1 cellular context compared by ENCODE assay signal in the genomic region with DNA sequence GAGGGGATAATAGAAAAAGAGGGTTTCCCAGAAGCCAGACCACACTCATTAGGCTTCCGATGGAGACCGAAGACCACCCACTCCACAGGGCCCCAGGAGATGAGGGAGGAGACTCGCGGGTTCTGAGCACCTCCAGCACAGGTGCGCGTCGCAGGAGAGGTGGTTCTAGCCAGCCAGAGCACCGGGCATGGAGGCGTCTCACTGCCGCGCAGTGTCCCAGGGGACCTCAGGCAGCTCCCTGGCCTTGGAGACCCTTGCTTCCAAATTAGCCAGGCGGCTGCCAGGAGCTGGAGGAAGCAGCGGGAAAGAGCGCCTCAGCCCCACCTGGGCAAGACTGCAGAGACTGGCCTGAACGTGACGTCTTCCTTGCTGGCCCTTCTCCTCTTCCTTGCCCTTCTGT.
TF ChIP-seq lines count a peak whose summit lies in the region.

No MANE protein-coding gene starts in this region.

TF ChIP-seq in GM23338, 12 proteins besides CTCF, POLR2A, EP300 and RAD21 (continued from another document):
- TF ChIP-seq, protein P1, sequence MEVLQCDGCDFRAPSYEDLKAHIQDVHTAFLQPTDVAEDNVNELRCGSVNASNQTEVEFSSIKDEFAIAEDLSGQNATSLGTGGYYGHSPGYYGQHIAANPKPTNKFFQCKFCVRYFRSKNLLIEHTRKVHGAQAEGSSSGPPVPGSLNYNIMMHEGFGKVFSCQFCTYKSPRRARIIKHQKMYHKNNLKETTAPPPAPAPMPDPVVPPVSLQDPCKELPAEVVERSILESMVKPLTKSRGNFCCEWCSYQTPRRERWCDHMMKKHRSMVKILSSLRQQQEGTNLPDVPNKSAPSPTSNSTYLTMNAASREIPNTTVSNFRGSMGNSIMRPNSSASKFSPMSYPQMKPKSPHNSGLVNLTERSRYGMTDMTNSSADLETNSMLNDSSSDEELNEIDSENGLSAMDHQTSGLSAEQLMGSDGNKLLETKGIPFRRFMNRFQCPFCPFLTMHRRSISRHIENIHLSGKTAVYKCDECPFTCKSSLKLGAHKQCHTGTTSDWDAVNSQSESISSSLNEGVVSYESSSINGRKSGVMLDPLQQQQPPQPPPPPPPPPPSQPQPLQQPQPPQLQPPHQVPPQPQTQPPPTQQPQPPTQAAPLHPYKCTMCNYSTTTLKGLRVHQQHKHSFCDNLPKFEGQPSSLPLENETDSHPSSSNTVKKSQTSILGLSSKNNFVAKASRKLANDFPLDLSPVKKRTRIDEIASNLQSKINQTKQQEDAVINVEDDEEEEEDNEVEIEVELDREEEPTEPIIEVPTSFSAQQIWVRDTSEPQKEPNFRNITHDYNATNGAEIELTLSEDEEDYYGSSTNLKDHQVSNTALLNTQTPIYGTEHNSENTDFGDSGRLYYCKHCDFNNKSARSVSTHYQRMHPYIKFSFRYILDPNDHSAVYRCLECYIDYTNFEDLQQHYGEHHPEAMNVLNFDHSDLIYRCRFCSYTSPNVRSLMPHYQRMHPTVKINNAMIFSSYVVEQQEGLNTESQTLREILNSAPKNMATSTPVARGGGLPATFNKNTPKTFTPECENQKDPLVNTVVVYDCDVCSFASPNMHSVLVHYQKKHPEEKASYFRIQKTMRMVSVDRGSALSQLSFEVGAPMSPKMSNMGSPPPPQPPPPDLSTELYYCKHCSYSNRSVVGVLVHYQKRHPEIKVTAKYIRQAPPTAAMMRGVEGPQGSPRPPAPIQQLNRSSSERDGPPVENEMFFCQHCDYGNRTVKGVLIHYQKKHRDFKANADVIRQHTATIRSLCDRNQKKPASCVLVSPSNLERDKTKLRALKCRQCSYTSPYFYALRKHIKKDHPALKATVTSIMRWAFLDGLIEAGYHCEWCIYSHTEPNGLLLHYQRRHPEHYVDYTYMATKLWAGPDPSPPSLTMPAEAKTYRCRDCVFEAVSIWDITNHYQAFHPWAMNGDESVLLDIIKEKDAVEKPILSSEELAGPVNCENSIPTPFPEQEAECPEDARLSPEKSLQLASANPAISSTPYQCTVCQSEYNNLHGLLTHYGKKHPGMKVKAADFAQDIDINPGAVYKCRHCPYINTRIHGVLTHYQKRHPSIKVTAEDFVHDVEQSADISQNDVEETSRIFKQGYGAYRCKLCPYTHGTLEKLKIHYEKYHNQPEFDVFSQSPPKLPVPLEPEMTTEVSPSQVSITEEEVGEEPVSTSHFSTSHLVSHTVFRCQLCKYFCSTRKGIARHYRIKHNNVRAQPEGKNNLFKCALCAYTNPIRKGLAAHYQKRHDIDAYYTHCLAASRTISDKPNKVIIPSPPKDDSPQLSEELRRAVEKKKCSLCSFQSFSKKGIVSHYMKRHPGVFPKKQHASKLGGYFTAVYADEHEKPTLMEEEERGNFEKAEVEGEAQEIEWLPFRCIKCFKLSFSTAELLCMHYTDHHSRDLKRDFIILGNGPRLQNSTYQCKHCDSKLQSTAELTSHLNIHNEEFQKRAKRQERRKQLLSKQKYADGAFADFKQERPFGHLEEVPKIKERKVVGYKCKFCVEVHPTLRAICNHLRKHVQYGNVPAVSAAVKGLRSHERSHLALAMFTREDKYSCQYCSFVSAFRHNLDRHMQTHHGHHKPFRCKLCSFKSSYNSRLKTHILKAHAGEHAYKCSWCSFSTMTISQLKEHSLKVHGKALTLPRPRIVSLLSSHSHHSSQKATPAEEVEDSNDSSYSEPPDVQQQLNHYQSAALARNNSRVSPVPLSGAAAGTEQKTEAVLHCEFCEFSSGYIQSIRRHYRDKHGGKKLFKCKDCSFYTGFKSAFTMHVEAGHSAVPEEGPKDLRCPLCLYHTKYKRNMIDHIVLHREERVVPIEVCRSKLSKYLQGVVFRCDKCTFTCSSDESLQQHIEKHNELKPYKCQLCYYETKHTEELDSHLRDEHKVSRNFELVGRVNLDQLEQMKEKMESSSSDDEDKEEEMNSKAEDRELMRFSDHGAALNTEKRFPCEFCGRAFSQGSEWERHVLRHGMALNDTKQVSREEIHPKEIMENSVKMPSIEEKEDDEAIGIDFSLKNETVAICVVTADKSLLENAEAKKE (CRISPR knock-in tag; IDR thresholded peaks at IDR 0.05), result no peak
- TF ChIP-seq JUNB (IDR thresholded peaks at IDR 0.05; ENCODE audit: unreplicated experiment), result no peak
- no peak for TF ChIP-seq POLR2AphosphoS5 (IDR thresholded peaks at IDR 0.05; ENCODE audit: low read depth)
- no peak for TF ChIP-seq ZNF114 (CRISPR knock-in tag; IDR thresholded peaks at IDR 0.05)
- TF ChIP-seq, protein P2, sequence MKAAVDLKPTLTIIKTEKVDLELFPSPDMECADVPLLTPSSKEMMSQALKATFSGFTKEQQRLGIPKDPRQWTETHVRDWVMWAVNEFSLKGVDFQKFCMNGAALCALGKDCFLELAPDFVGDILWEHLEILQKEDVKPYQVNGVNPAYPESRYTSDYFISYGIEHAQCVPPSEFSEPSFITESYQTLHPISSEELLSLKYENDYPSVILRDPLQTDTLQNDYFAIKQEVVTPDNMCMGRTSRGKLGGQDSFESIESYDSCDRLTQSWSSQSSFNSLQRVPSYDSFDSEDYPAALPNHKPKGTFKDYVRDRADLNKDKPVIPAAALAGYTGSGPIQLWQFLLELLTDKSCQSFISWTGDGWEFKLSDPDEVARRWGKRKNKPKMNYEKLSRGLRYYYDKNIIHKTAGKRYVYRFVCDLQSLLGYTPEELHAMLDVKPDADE (IDR thresholded peaks at IDR 0.05), result no peak
- no peak for TF ChIP-seq EZH2phosphoT487 (IDR thresholded peaks at IDR 0.05; ENCODE audit: unreplicated experiment)
